9 cellular contexts compared by ENCODE assay signal in the genomic region with DNA sequence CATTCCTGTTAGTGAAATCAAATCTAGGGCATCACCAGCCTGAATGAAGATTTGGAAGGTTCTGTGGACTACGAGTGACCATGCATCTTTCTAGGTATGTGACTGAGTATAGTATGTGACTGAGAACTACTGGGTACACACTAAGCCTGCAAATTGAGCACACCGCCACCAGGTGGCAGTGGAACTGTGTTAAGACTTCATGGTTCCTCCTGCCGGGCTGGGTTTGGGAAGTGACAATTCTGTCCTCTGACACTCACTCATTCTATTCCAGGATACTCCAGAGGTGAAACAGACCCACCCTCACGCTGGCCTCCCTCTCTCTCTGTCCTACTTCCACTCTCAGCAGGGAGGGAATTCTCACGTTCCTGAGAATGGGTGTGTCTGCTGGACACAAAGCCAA.
DNase-seq lines count a peak whose midpoint lies in the region; ATAC-seq and TF ChIP-seq lines count a peak whose summit lies in the region.
"Had no signal": no experiment of that assay in that cellular context is flagged by ENCODE, and none has a peak within 500 bp of the region (broad histone marks: within the 10 kb centered on the region; RNA-seq: fewer than 3 reads in every experiment).

No MANE protein-coding gene starts in this region.

- peak overlapping the region; percentile 36 to 68 for H3K27ac Mint-ChIP-seq in activated naive CD4-positive, alpha-beta T cell treated with anti-CD3 and anti-CD28 coated beads, Interleukin-2, amount 50 U/mL, for 72 hours
- H3K27ac Mint-ChIP-seq: naive thymus-derived CD8-positive, alpha-beta T cell had no signal

- H3K9me3 Mint-ChIP-seq in activated naive CD4-positive, alpha-beta T cell treated with anti-CD3 and anti-CD28 coated beads, Interleukin-2, amount 50 U/mL, for 72 hours: no peaks in the 10 kb centered on the region

- TF ChIP-seq CTCF in mucosa of descending colon (IDR thresholded peaks at IDR 0.05): no peak

- H3K9me3 ChIP-seq in mucosa of descending colon: no peaks in the 10 kb centered on the region

- peak; percentile 6 for DNase-seq in NCI-H2196 (lab: John Stamatoyannopoulos, UW; ENCODE audit: unreplicated experiment)
- DNase-seq in NCI-H2196 treated with DMSO at 0.1 percent for 48 hours (lab: John Stamatoyannopoulos, UW; ENCODE audit: unreplicated experiment): no peak
- peak; percentile 8 for DNase-seq in NCI-H1694 treated with DMSO at 0.1 percent for 48 hours (lab: John Stamatoyannopoulos, UW)
- peak; percentile 63 to 65 for DNase-seq in activated naive CD4-positive, alpha-beta T cell treated with anti-CD3 and anti-CD28 coated beads, Interleukin-2, amount 50 U/mL, for 72 hours (ENCODE audit: low spot score in 2 of 2)
- peak in 2 of 3 donors; percentile 49 to 67 for DNase-seq in mucosa of descending colon
- DNase-seq in SW 1271 (lab: John Stamatoyannopoulos, UW): no peak
- DNase-seq in NCI-H2171 treated with DMSO at 0.1 percent for 48 hours (lab: John Stamatoyannopoulos, UW): no peak

- H3K36me3 Mint-ChIP-seq in activated naive CD4-positive, alpha-beta T cell treated with anti-CD3 and anti-CD28 coated beads, Interleukin-2, amount 50 U/mL, for 72 hours: no peaks in the 10 kb centered on the region
- H3K36me3 Mint-ChIP-seq: naive thymus-derived CD8-positive, alpha-beta T cell had no signal

- H3K4me3 ChIP-seq in mucosa of descending colon: no peak overlapping the region

- ATAC-seq in activated naive CD4-positive, alpha-beta T cell treated with anti-CD3 and anti-CD28 coated beads, Interleukin-2, amount 50 U/mL, for 72 hours: peak; percentile 83 to 92
- ATAC-seq in mucosa of descending colon (peak; percentile 88), HG03097 (IDR thresholded peaks at IDR 0.05; ENCODE audit: low FRiP score, unreplicated experiment) (no peak)
- ATAC-seq: naive thymus-derived CD8-positive, alpha-beta T cell had no signal

- intact Hi-C loops in mucosa of descending colon (cut with DNase I, micrococcal nuclease): no loop called here

- H3K36me3 ChIP-seq in mucosa of descending colon (ENCODE audit: low read depth): no peaks in the 10 kb centered on the region

- no peaks in the 10 kb centered on the region for H3K4me1 ChIP-seq in mucosa of descending colon (ENCODE audit: low read depth)

Comparison
In these comparisons a context has a peak if more than half of its experiments do, and no peak if none do; other contexts are left out.
1. DNase-seq: peak in NCI-H2196 (single experiment), NCI-H1694 treated with DMSO at 0.1 percent for 48 hours (single experiment), activated naive CD4-positive, alpha-beta T cell treated with anti-CD3 and anti-CD28 coated beads, Interleukin-2, amount 50 U/mL, for 72 hours (2 of 2) and mucosa of descending colon (2 of 3); none in NCI-H2196 treated with DMSO at 0.1 percent for 48 hours (single experiment), SW 1271 (0 of 2) and NCI-H2171 treated with DMSO at 0.1 percent for 48 hours (single experiment).